Comparison of ENCODE assay signal across 28 cellular contexts in the genomic region with DNA sequence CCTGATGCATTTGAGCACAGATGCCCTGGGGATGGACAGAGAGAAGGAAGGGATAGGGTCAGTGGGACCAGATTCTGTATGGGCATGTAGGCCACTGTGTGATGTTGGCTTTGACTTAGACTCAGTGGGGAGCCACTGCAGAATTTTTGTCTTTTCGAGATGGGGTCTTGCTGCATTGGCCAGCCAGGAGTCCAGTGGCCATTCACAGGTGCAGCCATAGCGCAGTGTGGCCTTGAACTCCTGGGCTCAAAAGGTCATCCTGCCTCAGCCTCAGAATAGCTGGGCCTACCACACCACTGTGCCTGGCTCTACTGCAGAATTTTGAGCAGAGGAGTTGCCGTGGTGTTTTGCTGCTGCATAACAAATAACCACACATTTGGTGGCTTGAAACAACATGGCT.
"Had no signal": no experiment of that assay in that cellular context is flagged by ENCODE, and none has a peak within 500 bp of the region (broad histone marks: within the 10 kb centered on the region; RNA-seq: fewer than 3 reads in every experiment).

No MANE protein-coding gene starts in this region.

- H3K4me3 ChIP-seq: adrenal gland, body of pancreas, dorsolateral prefrontal cortex, gastroesophageal sphincter, right atrium auricular region, thoracic aorta, vagina had no signal

- H3K27me3 ChIP-seq: adrenal gland, body of pancreas, dorsolateral prefrontal cortex, gastroesophageal sphincter, right atrium auricular region, vagina had no signal

- DNase-seq: activated CD4-positive, alpha-beta T cell treated with anti-CD3 and anti-CD28 coated beads for 4 hours; activated CD4-positive, alpha-beta T cell treated with anti-CD3 and anti-CD28 coated beads, Interleukin-2, amount 50 U/mL, for 4 hours; activated CD4-positive, CD25-positive, alpha-beta regulatory T cell; activated naive CD4-positive, alpha-beta T cell; activated naive CD8-positive, alpha-beta T cell treated with anti-CD3 and anti-CD28 coated beads for 36 hours; activated T-cell treated with anti-CD3 and anti-CD28 coated beads for 4 hours; activated T-cell treated with anti-CD3 and anti-CD28 coated beads, Interleukin-2, amount 50 U/mL, for 72 hours; adrenal gland; aorta; body of pancreas; dorsolateral prefrontal cortex; effector memory CD8-positive, alpha-beta T cell; erythroblast; hypothalamus; immature natural killer cell; kidney; left colon; naive B cell; stimulated activated CD4-positive, alpha-beta T cell treated with anti-CD3 and anti-CD28 coated beads, Interleukin-15, amount 100 ng/mL, for 24 hours; stimulated activated CD4-positive, alpha-beta T cell treated with anti-CD3 and anti-CD28 coated beads, Interleukin-2, amount 100 ng/mL, for 24 hours; stimulated activated naive CD8-positive, alpha-beta T cell treated with anti-CD3 and anti-CD28 coated beads, Interleukin-15, Interleukin-2, amounts not matched to agents 100 U/mL and 50 U/mL, for 24 hours had no signal

- H3K9me3 ChIP-seq: adrenal gland, body of pancreas, gastroesophageal sphincter, right atrium auricular region, thoracic aorta, vagina had no signal

- ATAC-seq: activated T-cell treated with anti-CD3 and anti-CD28 coated beads, Interleukin-2, amount 50 U/mL, for 72 hours; body of pancreas; effector memory CD8-positive, alpha-beta T cell; gastroesophageal sphincter; left colon; stimulated activated naive CD8-positive, alpha-beta T cell treated with anti-CD3 and anti-CD28 coated beads, Interleukin-15, Interleukin-2, amounts not matched to agents 100 U/mL and 50 U/mL, for 24 hours had no signal

- H3K27ac ChIP-seq: adrenal gland, body of pancreas, gastroesophageal sphincter, right atrium auricular region, thoracic aorta, vagina had no signal

- H3K27ac Mint-ChIP-seq: activated naive CD8-positive, alpha-beta T cell treated with anti-CD3 and anti-CD28 coated beads for 36 hours; activated T-cell treated with anti-CD3 and anti-CD28 coated beads, Interleukin-2, amount 50 U/mL, for 72 hours; mesothelial cell of epicardium; type B pancreatic cell had no signal

- FAIRE-seq: colon, kidney had no signal

- H3K4me3 Mint-ChIP-seq: activated naive CD8-positive, alpha-beta T cell treated with anti-CD3 and anti-CD28 coated beads for 36 hours; activated T-cell treated with anti-CD3 and anti-CD28 coated beads, Interleukin-2, amount 50 U/mL, for 72 hours; effector memory CD8-positive, alpha-beta T cell; immature natural killer cell; mesothelial cell of epicardium; naive B cell; type B pancreatic cell had no signal

- H3K9me3 Mint-ChIP-seq: activated naive CD8-positive, alpha-beta T cell treated with anti-CD3 and anti-CD28 coated beads for 36 hours; activated T-cell treated with anti-CD3 and anti-CD28 coated beads, Interleukin-2, amount 50 U/mL, for 72 hours; effector memory CD8-positive, alpha-beta T cell; immature natural killer cell; mesothelial cell of epicardium had no signal

- H3K27me3 Mint-ChIP-seq: activated naive CD8-positive, alpha-beta T cell treated with anti-CD3 and anti-CD28 coated beads for 36 hours; effector memory CD8-positive, alpha-beta T cell; naive B cell; type B pancreatic cell had no signal

- H3K36me3 ChIP-seq: adrenal gland, gastroesophageal sphincter, right atrium auricular region, thoracic aorta, vagina had no signal
